9 cellular contexts compared by ENCODE assay signal in the genomic region with DNA sequence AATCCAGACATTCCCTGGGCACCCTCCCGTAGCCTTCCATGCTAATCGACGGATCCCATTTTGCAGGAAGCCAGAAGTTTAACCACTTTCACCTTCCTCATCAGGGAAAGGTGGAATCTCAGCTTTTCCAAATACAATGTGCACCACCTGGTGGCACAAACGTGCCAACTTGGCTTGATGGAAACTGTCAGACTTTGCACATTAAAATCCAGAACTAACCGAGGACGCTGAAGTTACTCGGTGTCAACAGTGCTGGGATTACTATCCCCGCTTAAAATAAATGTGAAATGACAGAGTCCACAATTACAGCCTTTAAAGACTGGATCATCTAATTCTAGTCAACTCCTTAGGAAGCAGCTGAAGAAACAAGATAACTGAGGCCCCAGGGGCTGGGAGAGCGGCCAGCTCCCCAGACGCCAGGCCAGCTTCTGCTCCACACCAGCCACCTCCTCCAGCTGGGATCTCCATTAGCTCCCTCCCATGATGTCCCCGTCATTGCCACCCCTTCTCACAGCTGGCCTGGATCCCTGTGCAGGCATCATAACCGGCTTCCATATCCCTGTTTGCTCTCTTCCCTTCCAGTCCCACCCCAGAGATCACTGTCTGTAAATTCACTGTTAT. TPM values are rescaled to one million over a fixed set of nuclear protein-coding genes. Genes with fewer than 3 reads are reported as not detected.
A peak's percentile ranks its signal among the peaks of the same experiment; 100 is the strongest.
DNase-seq lines count a peak whose midpoint lies in the region; ATAC-seq and TF ChIP-seq lines count a peak whose summit lies in the region.
"Had no signal": no experiment of that assay in that cellular context is flagged by ENCODE, and none has a peak within 500 bp of the region (broad histone marks: within the 10 kb centered on the region; RNA-seq: fewer than 3 reads in every experiment).

No MANE protein-coding gene starts in this region.

- no peaks in the 10 kb centered on the region for H3K27me3 ChIP-seq in brain microvascular endothelial cell (replicated peaks)
- no peaks in the 10 kb centered on the region for H3K27me3 ChIP-seq in right lobe of liver
- H3K27me3 ChIP-seq in upper lobe of right lung = no peaks in the 10 kb centered on the region

- TF ChIP-seq CTCF in brain microvascular endothelial cell (IDR thresholded peaks at IDR 0.05; ENCODE audit: low read depth, low read length, missing control alignments) (peak; percentile 60), right lobe of liver (IDR thresholded peaks at IDR 0.05) (peak; percentile 59 to 74 (median 66)), upper lobe of right lung (IDR thresholded peaks at IDR 0.05) (peak; percentile 32)

- no peaks in the 10 kb centered on the region for H3K9me3 ChIP-seq in right lobe of liver
- no peaks in the 10 kb centered on the region for H3K9me3 ChIP-seq in upper lobe of right lung

- no peak for TF ChIP-seq POLR2A in right lobe of liver (IDR thresholded peaks at IDR 0.05)

- H3K27ac ChIP-seq in brain microvascular endothelial cell (no peak overlapping the region), right lobe of liver (peak overlapping the region in 2 of 3 donors; percentile 35 to 63), upper lobe of right lung (no peak overlapping the region)

- H3K4me1 ChIP-seq in right lobe of liver (no peaks in the 10 kb centered on the region), upper lobe of right lung (peaks cover 12% of the 10 kb centered on the region)

- 26% methylated on average over 11 of the region's 12 CpGs for WGBS in right lobe of liver (ENCODE audit: insufficient coverage, low coverage, low lambda C conversion rate, missing lambda C conversion rate)

- peak; percentile 84 for DNase-seq in G401 (ENCODE audit: low spot score)
- DNase-seq in NCI-H2171 (lab: John Stamatoyannopoulos, UW) = peak; percentile 40
- no peak for DNase-seq in brain microvascular endothelial cell
- DNase-seq in right lobe of liver = peak in 2 of 3 donors; percentile 45 to 69
- peak; percentile 66 for DNase-seq in upper lobe of right lung
- no peak for DNase-seq in HK-2 (ENCODE audit: unreplicated experiment)
- DNase-seq in T-helper 9 cell = no peak

- no peak overlapping the region for H3K4me3 ChIP-seq in brain microvascular endothelial cell (ENCODE audit: low read depth, low read length)
- peak overlapping the region; percentile 20 to 45 (median 39) for H3K4me3 ChIP-seq in right lobe of liver
- H3K4me3 ChIP-seq in upper lobe of right lung = no peak overlapping the region

- H3K36me3 ChIP-seq in brain microvascular endothelial cell (replicated peaks) = peaks cover 69% of the 10 kb centered on the region
- no peaks in the 10 kb centered on the region for H3K36me3 ChIP-seq in right lobe of liver
- peaks cover 71% of the 10 kb centered on the region for H3K36me3 ChIP-seq in upper lobe of right lung

- intact Hi-C loops in right lobe of liver (cut with DNase I) (no loop called here), upper lobe of right lung (cut with DNase I) (no loop called here)

- in situ Hi-C loops in G401 (cut with HindIII; ENCODE audit: low sequenced_read_pairs) = no loop called here
- in situ Hi-C loops in brain microvascular endothelial cell (cut with HindIII; ENCODE audit: low pct_ligation_motif_present, low sequenced_read_pairs) = no loop called here

- ATAC-seq in right lobe of liver (peak; percentile 92 to 95 (median 93)), upper lobe of right lung (peak; percentile 65), GM19463 (IDR thresholded peaks at IDR 0.05; ENCODE audit: unreplicated experiment) (no peak)

RNA-seq across cellular contexts. Expression of a gene that starts 50.2 kb away (rescaled TPM):
- total RNA-seq in G401 (2014; rRNA removed; shearing (Covaris generic)) = not detected in 2 replicates
- 10 to 100 TPM; 17.2 to 70.8 (median 30.2) TPM for total RNA-seq in right lobe of liver
- total RNA-seq in upper lobe of right lung = 22.8 TPM
- total RNA-seq: glomerular endothelial cell had no signal

Comparison
In these comparisons a context has a peak if more than half of its experiments do, and no peak if none do; other contexts are left out.
1. DNase-seq: peak in G401 (single experiment), NCI-H2171 (single experiment), right lobe of liver (2 of 3) and upper lobe of right lung (single experiment); none in brain microvascular endothelial cell (single experiment), HK-2 (single experiment) and T-helper 9 cell (single experiment).
2. H3K27ac ChIP-seq: peak in right lobe of liver (2 of 3); none in brain microvascular endothelial cell (single experiment) and upper lobe of right lung (single experiment).
3. H3K4me3 ChIP-seq: peak in right lobe of liver (3 of 3); none in brain microvascular endothelial cell (single experiment) and upper lobe of right lung (single experiment).
4. RNA of a gene that starts 50.2 kb away (total RNA-seq): 17.2 to 70.8 TPM in right lobe of liver and 22.8 TPM in upper lobe of right lung (single experiment); not detected in G401; every median in the first group is over 10 times any median in the second.
5. Peak in every context shown above with its lines, with median percentiles within 50 percentile points of each other: CTCF ChIP-seq.